ENCODE assay signal across 19 cellular contexts in genomic region chr5:126961128-126961527, GRCh38.
"Had no signal": no experiment of that assay in that cellular context is flagged by ENCODE, and none has a peak within 500 bp of the region (broad histone marks: within the 10 kb centered on the region; RNA-seq: fewer than 3 reads in every experiment).

No MANE protein-coding gene starts in this region.

- DNase-seq: activated CD4-positive, alpha-beta T cell treated with anti-CD3 and anti-CD28 coated beads for 4 hours; activated CD8-positive, alpha-beta memory T cell treated with anti-CD3 and anti-CD28 coated beads, Interleukin-2, amount 50 U/mL, for 4 hours; activated CD8-positive, alpha-beta T cell treated with anti-CD3 and anti-CD28 coated beads for 36 hours; activated effector memory CD4-positive, alpha-beta T cell treated with Interleukin-2 at 50 U/mL for 16 hours; activated naive CD4-positive, alpha-beta T cell; activated T-cell treated with anti-CD3 and anti-CD28 coated beads, Interleukin-2, amount 50 U/mL, for 24 hours; aorta; central memory CD4-positive, alpha-beta T cell; KG1; NCI-H1092; NCI-H2171; RPMI8226; T-helper 1 cell; WERI-Rb-1 had no signal

- H3K4me3 ChIP-seq: coronary artery, SK-N-MC had no signal

- H3K27me3 Mint-ChIP-seq: activated CD8-positive, alpha-beta T cell treated with anti-CD3 and anti-CD28 coated beads for 36 hours; activated naive CD4-positive, alpha-beta T cell treated with anti-CD3 and anti-CD28 coated beads, Interleukin-2, amount 50 U/mL, for 24 hours; activated T-cell treated with anti-CD3 and anti-CD28 coated beads, Interleukin-2, amount 50 U/mL, for 24 hours had no signal

- ATAC-seq: activated CD8-positive, alpha-beta T cell treated with anti-CD3 and anti-CD28 coated beads for 36 hours; Panc1 had no signal

- H3K9me3 Mint-ChIP-seq: activated CD8-positive, alpha-beta T cell treated with anti-CD3 and anti-CD28 coated beads for 36 hours; activated naive CD4-positive, alpha-beta T cell treated with anti-CD3 and anti-CD28 coated beads, Interleukin-2, amount 50 U/mL, for 24 hours; activated T-cell treated with anti-CD3 and anti-CD28 coated beads, Interleukin-2, amount 50 U/mL, for 24 hours; activated T-helper 1 cell treated with anti-CD3 and anti-CD28 coated beads, Interleukin-12 subunit alpha, Interleukin-12 subunit beta, Interleukin-2, Interleukin-4 antibody, amounts not matched to agents 30 ng/mL and 10 ng/mL and 1 ng/mL, durations not matched to agents 14 hours and 24 hours and 36 hours had no signal

- H3K4me3 Mint-ChIP-seq: activated CD8-positive, alpha-beta T cell treated with anti-CD3 and anti-CD28 coated beads for 36 hours; activated naive CD4-positive, alpha-beta T cell treated with anti-CD3 and anti-CD28 coated beads, Interleukin-2, amount 50 U/mL, for 24 hours; activated T-cell treated with anti-CD3 and anti-CD28 coated beads, Interleukin-2, amount 50 U/mL, for 24 hours; activated T-helper 1 cell treated with anti-CD3 and anti-CD28 coated beads, Interleukin-12 subunit alpha, Interleukin-12 subunit beta, Interleukin-2, Interleukin-4 antibody, amounts not matched to agents 30 ng/mL and 10 ng/mL and 1 ng/mL, durations not matched to agents 14 hours and 24 hours and 36 hours had no signal

- H3K36me3 Mint-ChIP-seq: activated naive CD4-positive, alpha-beta T cell treated with anti-CD3 and anti-CD28 coated beads, Interleukin-2, amount 50 U/mL, for 24 hours had no signal

- H3K27ac Mint-ChIP-seq: activated CD8-positive, alpha-beta T cell treated with anti-CD3 and anti-CD28 coated beads for 36 hours; activated naive CD4-positive, alpha-beta T cell treated with anti-CD3 and anti-CD28 coated beads, Interleukin-2, amount 50 U/mL, for 24 hours; activated T-cell treated with anti-CD3 and anti-CD28 coated beads, Interleukin-2, amount 50 U/mL, for 24 hours; activated T-helper 1 cell treated with anti-CD3 and anti-CD28 coated beads, Interleukin-12 subunit alpha, Interleukin-12 subunit beta, Interleukin-2, Interleukin-4 antibody, amounts not matched to agents 30 ng/mL and 10 ng/mL and 1 ng/mL, durations not matched to agents 14 hours and 24 hours and 36 hours had no signal

- H3K27ac ChIP-seq: coronary artery, SK-N-MC, WERI-Rb-1 had no signal
